18 cellular contexts compared by ENCODE assay signal in genomic region chr9:125329978-125330377, GRCh38.
DNase-seq lines count a peak whose midpoint lies in the region; ATAC-seq and TF ChIP-seq lines count a peak whose summit lies in the region.
"Had no signal": no experiment of that assay in that cellular context is flagged by ENCODE, and none has a peak within 500 bp of the region (broad histone marks: within the 10 kb centered on the region; RNA-seq: fewer than 3 reads in every experiment).

No MANE protein-coding gene starts in this region.

- POLR2A ChIA-PET in PC-9 (lab: Charles Lee; ENCODE audit: unreplicated experiment): interaction anchor here (0.7 kb wide), 1 partner anchor 126 kb away, joined by 6 read pairs; no protein-coding TSS in a partner anchor

- peaks cover 2% of the 10 kb centered on the region for H3K27me3 Mint-ChIP-seq in nephron progenitor cell (ENCODE audit: low read depth, poor library complexity)
- H3K27me3 Mint-ChIP-seq in activated naive CD4-positive, alpha-beta T cell treated with anti-CD3 and anti-CD28 coated beads, Interleukin-2, amount 10 ng/mL, durations not matched to agents 7 days and 5 days: no peaks in the 10 kb centered on the region

- BruUV-seq in PC-9 (replicated peaks; lab: Mats Ljungman, UMichigan): no TSS peak

- no peaks in the 10 kb centered on the region for H3K4me1 Mint-ChIP-seq in nephron progenitor cell
- peaks cover 9% of the 10 kb centered on the region for H3K4me1 Mint-ChIP-seq in activated naive CD4-positive, alpha-beta T cell treated with anti-CD3 and anti-CD28 coated beads, Interleukin-2, amount 10 ng/mL, durations not matched to agents 7 days and 5 days
- H3K4me1 Mint-ChIP-seq: H9 had no signal

- ATAC-seq in GM18858 (IDR thresholded peaks at IDR 0.05; ENCODE audit: unreplicated experiment): no peak
- no peak for ATAC-seq in GM19397 (IDR thresholded peaks at IDR 0.05; ENCODE audit: unreplicated experiment)
- ATAC-seq: CD8-positive, alpha-beta T cell had no signal

- intact Hi-C loops in PC-9 (cut with micrococcal nuclease; ENCODE audit: unreplicated experiment): loop anchor here (1.0 kb wide), 1 partner anchor 33 kb away; no protein-coding TSS in a partner anchor

- H3K27me3 ChIP-seq in PC-9 (ENCODE audit: insufficient read depth, low read depth): no peaks in the 10 kb centered on the region
- H3K27me3 ChIP-seq: BE2C had no signal

- H4K20me1 ChIP-seq in PC-9 (ENCODE audit: insufficient read depth): no peaks in the 10 kb centered on the region

- peaks cover 75% of the 10 kb centered on the region for H3K36me3 Mint-ChIP-seq in nephron progenitor cell (ENCODE audit: low read depth)
- peaks cover 58% of the 10 kb centered on the region for H3K36me3 Mint-ChIP-seq in activated naive CD4-positive, alpha-beta T cell treated with anti-CD3 and anti-CD28 coated beads, Interleukin-2, amount 10 ng/mL, durations not matched to agents 7 days and 5 days

- H3K4me3 ChIP-seq in PC-9: no peak overlapping the region

- no peak for TF ChIP-seq CTCF in PC-9 (conservative IDR thresholded peaks at IDR 0.05)
- TF ChIP-seq CTCF in nephron progenitor cell (IDR thresholded peaks at IDR 0.05): no peak

- peaks cover 46% of the 10 kb centered on the region for H3F3A ChIP-seq in PC-9 (ENCODE audit: insufficient read depth, low read depth)

- peak overlapping the region; percentile 51 for H3K27ac Mint-ChIP-seq in nephron progenitor cell
- H3K27ac Mint-ChIP-seq in activated naive CD4-positive, alpha-beta T cell treated with anti-CD3 and anti-CD28 coated beads, Interleukin-2, amount 10 ng/mL, durations not matched to agents 7 days and 5 days: no peak overlapping the region
- H3K27ac Mint-ChIP-seq: CD8-positive, alpha-beta T cell had no signal

- H3K36me3 ChIP-seq in PC-9 (ENCODE audit: low read depth): peaks cover 37% of the 10 kb centered on the region

- H3K4me3 Mint-ChIP-seq in nephron progenitor cell: no peak overlapping the region
- no peak overlapping the region for H3K4me3 Mint-ChIP-seq in activated naive CD4-positive, alpha-beta T cell treated with anti-CD3 and anti-CD28 coated beads, Interleukin-2, amount 10 ng/mL, durations not matched to agents 7 days and 5 days
- H3K4me3 Mint-ChIP-seq: CD8-positive, alpha-beta T cell; H9 had no signal

- H3K79me2 ChIP-seq in PC-9 (ENCODE audit: low read depth): peaks cover 9% of the 10 kb centered on the region; the same call in 1 of the 2 replicates

- no peaks in the 10 kb centered on the region for H3K9me2 ChIP-seq in PC-9 (ENCODE audit: insufficient read depth)

- CTCF ChIA-PET in PC-9 (lab: Charles Lee): interaction anchor here (0.7 kb wide), 1 partner anchor 33 kb away, joined by 5 read pairs; no protein-coding TSS in a partner anchor
- CTCF ChIA-PET in activated naive CD4-positive, alpha-beta T cell treated with anti-CD3 and anti-CD28 coated beads, Interleukin-2, amount 10 ng/mL, durations not matched to agents 7 days and 5 days (lab: Charles Lee): no interaction called here

- peaks cover 38% of the 10 kb centered on the region for H3K4me1 ChIP-seq in PC-9 (replicated peaks; ENCODE audit: insufficient read depth)
- H3K4me1 ChIP-seq: BE2C had no signal

- no peaks in the 10 kb centered on the region for H3K9me3 ChIP-seq in PC-9 (ENCODE audit: insufficient read depth, low read depth)
- H3K9me3 ChIP-seq: BE2C had no signal

- no peaks in the 10 kb centered on the region for H3K9me3 Mint-ChIP-seq in nephron progenitor cell
- no peaks in the 10 kb centered on the region for H3K9me3 Mint-ChIP-seq in activated naive CD4-positive, alpha-beta T cell treated with anti-CD3 and anti-CD28 coated beads, Interleukin-2, amount 10 ng/mL, durations not matched to agents 7 days and 5 days
- H3K9me3 Mint-ChIP-seq: CD8-positive, alpha-beta T cell; H9 had no signal

- H3K4me2 ChIP-seq in PC-9: peak overlapping the region; percentile 52; the same call in 1 of the 2 replicates

- no peak overlapping the region for H2AFZ ChIP-seq in PC-9

- DNase-seq in PC-9 (peak in 1 of 2 experiments; percentile 56), epithelial cell of prostate (ENCODE audit: low read depth, low spot score) (peak; percentile 8), nephron progenitor cell (no peak), NCI-H774 (lab: John Stamatoyannopoulos, UW) (no peak)
- DNase-seq in activated naive CD4-positive, alpha-beta T cell treated with anti-CD3 and anti-CD28 coated beads, Interleukin-2, amount 10 ng/mL, durations not matched to agents 7 days and 5 days: no peak
- DNase-seq: BE2C; CD8-positive, alpha-beta T cell; DMS 273 treated with DMSO at 0.1 percent for 48 hours; H9; Kasumi-1; NCI-H1417 treated with DMSO at 0.1 percent for 48 hours; NCI-H2081 treated with DMSO at 0.1 percent for 48 hours; NCI-H345; NCI-H526 treated with DMSO at 0.1 percent for 48 hours; NK-92 treated with Interleukin-12 subunit alpha and Interleukin-12 subunit beta, amount 100 ng/mL, for 24 hours; OCI-M1 had no signal

- H3K27ac ChIP-seq in PC-9: peak overlapping the region; percentile 69
- H3K27ac ChIP-seq in epithelial cell of prostate: no peak overlapping the region
